ENCODE assay signal across 8 cellular contexts in genomic region chr7:6256709-6257535, GRCh38. TPM values are rescaled to one million over a fixed set of nuclear protein-coding genes. Genes with fewer than 3 reads are reported as not detected.
A peak's percentile ranks its signal among the peaks of the same experiment; 100 is the strongest.
DNase-seq lines count a peak whose midpoint lies in the region; ATAC-seq and TF ChIP-seq lines count a peak whose summit lies in the region.

No MANE protein-coding gene starts in this region.

- no peaks in the 10 kb centered on the region for H3K27me3 Mint-ChIP-seq in WTC11 (ENCODE audit: low read depth)
- peaks cover 64% of the 10 kb centered on the region for H3K27me3 Mint-ChIP-seq in activated T-helper 2 cell treated with anti-CD3 and anti-CD28 coated beads, Interferon-gamma antibody, Interleukin-2, Interleukin-4, amounts not matched to agents 10 μg/mL and 5 μg/mL and 100 μg/mL, durations not matched to agents 14 hours and 24 hours and 36 hours (ENCODE audit: low read depth)

- H3K27ac ChIP-seq in right atrium auricular region (peak overlapping the region; percentile 50 to 55), tibial nerve (peak overlapping the region; percentile 21 to 91 (median 62))

- H3K36me3 ChIP-seq in right atrium auricular region = no peaks in the 10 kb centered on the region
- H3K36me3 ChIP-seq in tibial nerve = no peaks in the 10 kb centered on the region

- H3K4me1 Mint-ChIP-seq in WTC11 = peaks cover 42% of the 10 kb centered on the region
- H3K4me1 Mint-ChIP-seq in activated T-helper 2 cell treated with anti-CD3 and anti-CD28 coated beads, Interferon-gamma antibody, Interleukin-2, Interleukin-4, amounts not matched to agents 10 μg/mL and 5 μg/mL and 100 μg/mL, durations not matched to agents 14 hours and 24 hours and 36 hours (ENCODE audit: low read depth) = peaks cover 21% of the 10 kb centered on the region

- H3K4me3 ChIP-seq in right atrium auricular region (peak overlapping the region in 1 of 2 donors; percentile 10), tibial nerve (no peak overlapping the region)

- no peaks in the 10 kb centered on the region for H3K27me3 ChIP-seq in right atrium auricular region
- H3K27me3 ChIP-seq in tibial nerve = no peaks in the 10 kb centered on the region

- peak; percentile 42 to 44 for DNase-seq in AML-193 (lab: John Stamatoyannopoulos, UW)
- DNase-seq in WTC11 (ENCODE audit: low spot score) = no peak
- DNase-seq in right atrium auricular region (ENCODE audit: low spot score) = peak; percentile 77
- DNase-seq in tibial nerve (ENCODE audit: low spot score in 2 of 2) = peak; percentile 34 to 40
- DNase-seq in NCI-H187 (lab: John Stamatoyannopoulos, UW) = no peak
- no peak for DNase-seq in activated T-helper 2 cell treated with anti-CD3 and anti-CD28 coated beads, Interferon-gamma antibody, Interleukin-2, Interleukin-4, amounts not matched to agents 10 μg/mL and 5 μg/mL and 100 μg/mL, durations not matched to agents 14 hours and 24 hours and 36 hours (ENCODE audit: low spot score)

- H3K4me3 Mint-ChIP-seq in WTC11 = no peak overlapping the region
- no peak overlapping the region for H3K4me3 Mint-ChIP-seq in activated T-helper 2 cell treated with anti-CD3 and anti-CD28 coated beads, Interferon-gamma antibody, Interleukin-2, Interleukin-4, amounts not matched to agents 10 μg/mL and 5 μg/mL and 100 μg/mL, durations not matched to agents 14 hours and 24 hours and 36 hours (ENCODE audit: low read depth)

- TF ChIP-seq EP300 in tibial nerve (IDR thresholded peaks at IDR 0.05) = peak in 1 of 2 donors; percentile 55

- no peaks in the 10 kb centered on the region for H3K9me3 ChIP-seq in right atrium auricular region
- H3K9me3 ChIP-seq in tibial nerve = no peaks in the 10 kb centered on the region

- CTCF ChIA-PET in WTC11 (lab: Charles Lee) = interaction anchor here (0.6 to 1.1 kb wide), 5 partner anchors 9 to 97 kb away, joined by 3 to 4 read pairs (median 4); no protein-coding TSS in a partner anchor

- no peak for TF ChIP-seq POLR2A in tibial nerve (IDR thresholded peaks at IDR 0.05)

- POLR2A ChIA-PET in WTC11 (lab: Charles Lee) = no interaction called here

- ATAC-seq in GM18870 (IDR thresholded peaks at IDR 0.05; ENCODE audit: unreplicated experiment) = peak; percentile 75
- ATAC-seq in HG03139 (IDR thresholded peaks at IDR 0.05; ENCODE audit: unreplicated experiment) = peak; percentile 43
- no peak for ATAC-seq in WTC11

- TF ChIP-seq CTCF in WTC11 (IDR thresholded peaks at IDR 0.05) = no peak
- no peak for TF ChIP-seq CTCF in right atrium auricular region (IDR thresholded peaks at IDR 0.05)
- TF ChIP-seq CTCF in tibial nerve (IDR thresholded peaks at IDR 0.05) = no peak

- 16% methylated on average over 9 of the region's 9 CpGs for WGBS in tibial nerve, 2 donors

- H3K27ac Mint-ChIP-seq in WTC11 = peak overlapping the region; percentile 73; the same call in 1 of the 2 replicates
- no peak overlapping the region for H3K27ac Mint-ChIP-seq in activated T-helper 2 cell treated with anti-CD3 and anti-CD28 coated beads, Interferon-gamma antibody, Interleukin-2, Interleukin-4, amounts not matched to agents 10 μg/mL and 5 μg/mL and 100 μg/mL, durations not matched to agents 14 hours and 24 hours and 36 hours

- no peaks in the 10 kb centered on the region for H3K36me3 Mint-ChIP-seq in WTC11
- H3K36me3 Mint-ChIP-seq in activated T-helper 2 cell treated with anti-CD3 and anti-CD28 coated beads, Interferon-gamma antibody, Interleukin-2, Interleukin-4, amounts not matched to agents 10 μg/mL and 5 μg/mL and 100 μg/mL, durations not matched to agents 14 hours and 24 hours and 36 hours (ENCODE audit: low read depth) = no peaks in the 10 kb centered on the region

- intact Hi-C loops in activated T-helper 2 cell treated with anti-CD3 and anti-CD28 coated beads, Interferon-gamma antibody, Interleukin-2, Interleukin-4, amounts not matched to agents 10 μg/mL and 5 μg/mL and 100 μg/mL, durations not matched to agents 14 hours and 24 hours and 36 hours (cut with micrococcal nuclease) = loop anchor here (1.0 kb wide), 2 partner anchors 14 to 36 kb away; no protein-coding TSS in a partner anchor

- H3K9me3 Mint-ChIP-seq in WTC11 = no peaks in the 10 kb centered on the region
- H3K9me3 Mint-ChIP-seq in activated T-helper 2 cell treated with anti-CD3 and anti-CD28 coated beads, Interferon-gamma antibody, Interleukin-2, Interleukin-4, amounts not matched to agents 10 μg/mL and 5 μg/mL and 100 μg/mL, durations not matched to agents 14 hours and 24 hours and 36 hours = no peaks in the 10 kb centered on the region

- H3K4me1 ChIP-seq in right atrium auricular region (peaks cover 0 to 91% of the 10 kb centered on the region in 2 donors), tibial nerve (peaks cover 0 to 96% (median 70%) of the 10 kb centered on the region in 4 donors)

TF ChIP-seq in WTC11, 78 proteins besides CTCF, POLR2A, EP300 and RAD21 (continues in another document):
- TF ChIP-seq, protein P1, sequence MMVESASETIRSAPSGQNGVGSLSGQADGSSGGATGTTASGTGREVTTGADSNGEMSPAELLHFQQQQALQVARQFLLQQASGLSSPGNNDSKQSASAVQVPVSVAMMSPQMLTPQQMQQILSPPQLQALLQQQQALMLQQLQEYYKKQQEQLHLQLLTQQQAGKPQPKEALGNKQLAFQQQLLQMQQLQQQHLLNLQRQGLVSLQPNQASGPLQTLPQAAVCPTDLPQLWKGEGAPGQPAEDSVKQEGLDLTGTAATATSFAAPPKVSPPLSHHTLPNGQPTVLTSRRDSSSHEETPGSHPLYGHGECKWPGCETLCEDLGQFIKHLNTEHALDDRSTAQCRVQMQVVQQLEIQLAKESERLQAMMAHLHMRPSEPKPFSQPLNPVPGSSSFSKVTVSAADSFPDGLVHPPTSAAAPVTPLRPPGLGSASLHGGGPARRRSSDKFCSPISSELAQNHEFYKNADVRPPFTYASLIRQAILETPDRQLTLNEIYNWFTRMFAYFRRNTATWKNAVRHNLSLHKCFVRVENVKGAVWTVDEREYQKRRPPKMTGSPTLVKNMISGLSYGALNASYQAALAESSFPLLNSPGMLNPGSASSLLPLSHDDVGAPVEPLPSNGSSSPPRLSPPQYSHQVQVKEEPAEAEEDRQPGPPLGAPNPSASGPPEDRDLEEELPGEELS (CRISPR knock-in tag; IDR thresholded peaks at IDR 0.05) = no peak
- TF ChIP-seq TEAD1 (CRISPR knock-in tag; IDR thresholded peaks at IDR 0.05) = no peak
- TF ChIP-seq NR2C2 (CRISPR knock-in tag; IDR thresholded peaks at IDR 0.05) = no peak
- TF ChIP-seq E2F5 (CRISPR knock-in tag; IDR thresholded peaks at IDR 0.05) = no peak
- TF ChIP-seq NFYB (CRISPR knock-in tag; conservative IDR thresholded peaks at IDR 0.05; ENCODE audit: low read depth) = no peak
- no peak for TF ChIP-seq GTF2I (CRISPR knock-in tag; conservative IDR thresholded peaks at IDR 0.05)
- TF ChIP-seq, protein P2, sequence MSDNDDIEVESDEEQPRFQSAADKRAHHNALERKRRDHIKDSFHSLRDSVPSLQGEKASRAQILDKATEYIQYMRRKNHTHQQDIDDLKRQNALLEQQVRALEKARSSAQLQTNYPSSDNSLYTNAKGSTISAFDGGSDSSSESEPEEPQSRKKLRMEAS (CRISPR knock-in tag; IDR thresholded peaks at IDR 0.05) = no peak
- TF ChIP-seq, protein P3, sequence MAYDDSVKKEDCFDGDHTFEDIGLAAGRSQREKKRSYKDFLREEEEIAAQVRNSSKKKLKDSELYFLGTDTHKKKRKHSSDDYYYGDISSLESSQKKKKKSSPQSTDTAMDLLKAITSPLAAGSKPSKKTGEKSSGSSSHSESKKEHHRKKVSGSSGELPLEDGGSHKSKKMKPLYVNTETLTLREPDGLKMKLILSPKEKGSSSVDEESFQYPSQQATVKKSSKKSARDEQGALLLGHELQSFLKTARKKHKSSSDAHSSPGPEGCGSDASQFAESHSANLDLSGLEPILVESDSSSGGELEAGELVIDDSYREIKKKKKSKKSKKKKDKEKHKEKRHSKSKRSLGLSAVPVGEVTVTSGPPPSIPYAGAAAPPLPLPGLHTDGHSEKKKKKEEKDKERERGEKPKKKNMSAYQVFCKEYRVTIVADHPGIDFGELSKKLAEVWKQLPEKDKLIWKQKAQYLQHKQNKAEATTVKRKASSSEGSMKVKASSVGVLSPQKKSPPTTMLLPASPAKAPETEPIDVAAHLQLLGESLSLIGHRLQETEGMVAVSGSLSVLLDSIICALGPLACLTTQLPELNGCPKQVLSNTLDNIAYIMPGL (CRISPR knock-in tag; IDR thresholded peaks at IDR 0.05) = no peak
- TF ChIP-seq CDX4 (CRISPR knock-in tag; IDR thresholded peaks at IDR 0.05; ENCODE audit: borderline replicate concordance) = no peak
- no peak for TF ChIP-seq MYBL2 (CRISPR knock-in tag; IDR thresholded peaks at IDR 0.05)
- no peak for TF ChIP-seq ZNF396 (CRISPR knock-in tag; IDR thresholded peaks at IDR 0.05; ENCODE audit: borderline replicate concordance)
- no peak for TF ChIP-seq ZSCAN18 (CRISPR knock-in tag; IDR thresholded peaks at IDR 0.05)

RNA-seq across cellular contexts. Expression of gene CYTH3, which starts 15.5 kb away (rescaled TPM):
- total RNA-seq in WTC11 (2021) (11.8 to 13.2 TPM (median 12.5 TPM) in 3 replicates), right atrium auricular region (10 to 100 TPM; 27.2 to 34.0 TPM), tibial nerve (10 to 100 TPM; 49.2 to 61.2 (median 53.2) TPM)
- total RNA-seq in activated T-helper 2 cell treated with anti-CD3 and anti-CD28 coated beads, Interferon-gamma antibody, Interleukin-2, Interleukin-4, amounts not matched to agents 10 μg/mL and 5 μg/mL and 100 μg/mL, durations not matched to agents 14 hours and 24 hours and 36 hours = 0.85 and 1.2 TPM in 2 replicates

Comparison
In these comparisons a context has a peak if more than half of its experiments do, and no peak if none do; other contexts are left out.
1. DNase-seq: peak in AML-193 (2 of 2), right atrium auricular region (single experiment) and tibial nerve (2 of 2); none in WTC11 (single experiment), NCI-H187 (0 of 2) and activated T-helper 2 cell treated with anti-CD3 and anti-CD28 coated beads, Interferon-gamma antibody, Interleukin-2, Interleukin-4, amounts not matched to agents 10 μg/mL and 5 μg/mL and 100 μg/mL, durations not matched to agents 14 hours and 24 hours and 36 hours (single experiment).